In the genomic region with DNA sequence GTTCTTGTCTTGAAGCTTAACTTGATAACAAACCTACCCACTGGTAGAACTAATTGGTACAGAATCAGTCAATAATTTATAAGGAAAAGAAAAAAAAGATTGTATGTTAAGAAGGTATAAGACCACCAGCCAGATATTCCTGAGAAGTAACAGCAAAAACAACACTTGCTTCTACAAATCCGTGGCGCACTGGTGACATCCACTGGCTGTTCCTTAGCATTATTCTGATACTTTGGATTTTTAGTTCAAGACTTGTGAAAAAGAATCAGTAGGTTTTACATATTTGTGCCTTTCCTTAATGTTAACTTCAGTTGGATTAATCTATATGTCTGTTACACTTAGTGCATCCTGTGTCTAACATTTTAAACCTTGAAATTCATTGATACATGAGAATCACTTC, we compare ENCODE assay signal across 8 cellular contexts.
DNase-seq lines count a peak whose midpoint lies in the region; ATAC-seq and TF ChIP-seq lines count a peak whose summit lies in the region.

No MANE protein-coding gene starts in this region.

- TF ChIP-seq POLR2A in thyroid gland (IDR thresholded peaks at IDR 0.05) (no peak), transverse colon (IDR thresholded peaks at IDR 0.05) (no peak)

- peak in 5 of 6 experiments; percentile 40 to 76 (median 52) for TF ChIP-seq CTCF in thyroid gland (IDR thresholded peaks at IDR 0.05)
- TF ChIP-seq CTCF in transverse colon (IDR thresholded peaks at IDR 0.05): peak in 2 of 5 experiments; percentile 9 to 29

- H3K4me3 ChIP-seq in thyroid gland (replicated peaks in 1 of 3): no peak overlapping the region
- no peak overlapping the region for H3K4me3 ChIP-seq in transverse colon

- H3K9me3 ChIP-seq in thyroid gland (no peaks in the 10 kb centered on the region), transverse colon (no peaks in the 10 kb centered on the region)

- no peak overlapping the region for H3K4me3 Mint-ChIP-seq in activated CD4-positive, alpha-beta T cell treated with anti-CD3 and anti-CD28 coated beads for 36 hours
- no peak overlapping the region for H3K4me3 Mint-ChIP-seq in activated CD4-positive, alpha-beta T cell treated with anti-CD3 and anti-CD28 coated beads, Interleukin-2, amount 10 ng/mL, durations not matched to agents 7 days and 5 days
- no peak overlapping the region for H3K4me3 Mint-ChIP-seq in T-helper 2 cell treated with Interferon-gamma antibody and Interleukin-4, amounts not matched to agents 5 μg/mL and 100 μg/mL, for 36 hours

- H3K36me3 Mint-ChIP-seq in activated CD4-positive, alpha-beta T cell treated with anti-CD3 and anti-CD28 coated beads for 36 hours (ENCODE audit: low read depth): no peaks in the 10 kb centered on the region
- H3K36me3 Mint-ChIP-seq in activated CD4-positive, alpha-beta T cell treated with anti-CD3 and anti-CD28 coated beads, Interleukin-2, amount 10 ng/mL, durations not matched to agents 7 days and 5 days (ENCODE audit: low read depth): no peaks in the 10 kb centered on the region
- H3K36me3 Mint-ChIP-seq in T-helper 2 cell treated with Interferon-gamma antibody and Interleukin-4, amounts not matched to agents 5 μg/mL and 100 μg/mL, for 36 hours (ENCODE audit: low read depth): no peaks in the 10 kb centered on the region

- H3K4me1 Mint-ChIP-seq in activated CD4-positive, alpha-beta T cell treated with anti-CD3 and anti-CD28 coated beads for 36 hours: no peaks in the 10 kb centered on the region
- no peaks in the 10 kb centered on the region for H3K4me1 Mint-ChIP-seq in activated CD4-positive, alpha-beta T cell treated with anti-CD3 and anti-CD28 coated beads, Interleukin-2, amount 10 ng/mL, durations not matched to agents 7 days and 5 days
- no peaks in the 10 kb centered on the region for H3K4me1 Mint-ChIP-seq in T-helper 2 cell treated with Interferon-gamma antibody and Interleukin-4, amounts not matched to agents 5 μg/mL and 100 μg/mL, for 36 hours (ENCODE audit: low read depth)

- no peaks in the 10 kb centered on the region for H3K9me3 Mint-ChIP-seq in activated CD4-positive, alpha-beta T cell treated with anti-CD3 and anti-CD28 coated beads for 36 hours (ENCODE audit: low read depth)
- H3K9me3 Mint-ChIP-seq in activated CD4-positive, alpha-beta T cell treated with anti-CD3 and anti-CD28 coated beads, Interleukin-2, amount 10 ng/mL, durations not matched to agents 7 days and 5 days: no peaks in the 10 kb centered on the region
- H3K9me3 Mint-ChIP-seq in T-helper 2 cell treated with Interferon-gamma antibody and Interleukin-4, amounts not matched to agents 5 μg/mL and 100 μg/mL, for 36 hours: no peaks in the 10 kb centered on the region

- no peak for TF ChIP-seq EP300 in transverse colon (IDR thresholded peaks at IDR 0.05; ENCODE audit: low read depth)

- POLR2A ChIA-PET in activated CD4-positive, alpha-beta T cell treated with anti-CD3 and anti-CD28 coated beads for 36 hours (lab: Charles Lee): no interaction called here
- POLR2A ChIA-PET in activated CD4-positive, alpha-beta T cell treated with anti-CD3 and anti-CD28 coated beads, Interleukin-2, amount 10 ng/mL, durations not matched to agents 7 days and 5 days (lab: Charles Lee): no interaction called here

- no peaks in the 10 kb centered on the region for H3K27me3 ChIP-seq in thyroid gland
- no peaks in the 10 kb centered on the region for H3K27me3 ChIP-seq in transverse colon

- in situ Hi-C loops in transverse colon (cut with MboI; ENCODE audit: low pct_ligation_motif_present in 1 of 4, low pct_unique_long_range_greater_than_20kb in 1 of 4, low sequenced_read_pairs in 3 of 4): loop anchor here (25.0 kb wide), 1 partner anchor 1292 kb away; no protein-coding TSS in a partner anchor

- H3K36me3 ChIP-seq in thyroid gland (no peaks in the 10 kb centered on the region), transverse colon (no peaks in the 10 kb centered on the region)

- DNase-seq in activated CD4-positive, alpha-beta T cell treated with anti-CD3 and anti-CD28 coated beads for 36 hours: peak; percentile 20
- no peak for DNase-seq in activated CD4-positive, alpha-beta T cell treated with anti-CD3 and anti-CD28 coated beads, Interleukin-2, amount 10 ng/mL, durations not matched to agents 7 days and 5 days
- DNase-seq in RPMI7951 (ENCODE audit: low read depth) (peak; percentile 20), head of caudate nucleus (peak; percentile 21 to 83 (median 61)), thyroid gland (peak; percentile 37 to 45), transverse colon (no peak), NOMO-1 (lab: John Stamatoyannopoulos, UW; ENCODE audit: unreplicated experiment in 2 of 2) (no peak)
- DNase-seq in T-helper 2 cell treated with Interferon-gamma antibody and Interleukin-4, amounts not matched to agents 5 μg/mL and 100 μg/mL, for 36 hours (ENCODE audit: low spot score): no peak

- H3K27ac ChIP-seq in thyroid gland (no peak overlapping the region), transverse colon (no peak overlapping the region)

- WGBS in thyroid gland, 2 donors: 25 to 29% methylated on average over 2 of the region's 2 CpGs
- 36 to 46% methylated on average over 2 of the region's 2 CpGs for WGBS in transverse colon (ENCODE audit: low coverage in 1 of 2), 2 donors

- no peak overlapping the region for H3K27ac Mint-ChIP-seq in activated CD4-positive, alpha-beta T cell treated with anti-CD3 and anti-CD28 coated beads for 36 hours
- H3K27ac Mint-ChIP-seq in activated CD4-positive, alpha-beta T cell treated with anti-CD3 and anti-CD28 coated beads, Interleukin-2, amount 10 ng/mL, durations not matched to agents 7 days and 5 days: no peak overlapping the region
- no peak overlapping the region for H3K27ac Mint-ChIP-seq in T-helper 2 cell treated with Interferon-gamma antibody and Interleukin-4, amounts not matched to agents 5 μg/mL and 100 μg/mL, for 36 hours

- no peaks in the 10 kb centered on the region for H3K4me1 ChIP-seq in thyroid gland
- H3K4me1 ChIP-seq in transverse colon: no peaks in the 10 kb centered on the region

- intact Hi-C loops in activated CD4-positive, alpha-beta T cell treated with anti-CD3 and anti-CD28 coated beads for 36 hours (cut with DNase I, micrococcal nuclease): no loop called here
- intact Hi-C loops in head of caudate nucleus (cut with DNase I): no loop called here
- intact Hi-C loops in thyroid gland (cut with DNase I): no loop called here
- intact Hi-C loops in transverse colon (cut with DNase I; ENCODE audit: low total_unique reads): no loop called here

- H3K27me3 Mint-ChIP-seq in activated CD4-positive, alpha-beta T cell treated with anti-CD3 and anti-CD28 coated beads for 36 hours: peaks cover 2% of the 10 kb centered on the region
- no peaks in the 10 kb centered on the region for H3K27me3 Mint-ChIP-seq in activated CD4-positive, alpha-beta T cell treated with anti-CD3 and anti-CD28 coated beads, Interleukin-2, amount 10 ng/mL, durations not matched to agents 7 days and 5 days
- H3K27me3 Mint-ChIP-seq in T-helper 2 cell treated with Interferon-gamma antibody and Interleukin-4, amounts not matched to agents 5 μg/mL and 100 μg/mL, for 36 hours (ENCODE audit: low read depth): no peaks in the 10 kb centered on the region

- CTCF ChIA-PET in activated CD4-positive, alpha-beta T cell treated with anti-CD3 and anti-CD28 coated beads for 36 hours (lab: Charles Lee): interaction anchor here (1.3 kb wide), 1 partner anchor 37 kb away, joined by 3 read pairs; no protein-coding TSS in a partner anchor
- CTCF ChIA-PET in activated CD4-positive, alpha-beta T cell treated with anti-CD3 and anti-CD28 coated beads, Interleukin-2, amount 10 ng/mL, durations not matched to agents 7 days and 5 days (lab: Charles Lee): no interaction called here

- ATAC-seq in activated CD4-positive, alpha-beta T cell treated with anti-CD3 and anti-CD28 coated beads for 36 hours: no peak

Comparison
In these comparisons a context has a peak if more than half of its experiments do, and no peak if none do; other contexts are left out.
1. DNase-seq: peak in activated CD4-positive, alpha-beta T cell treated with anti-CD3 and anti-CD28 coated beads for 36 hours (single experiment), RPMI7951 (single experiment), head of caudate nucleus (42 of 42) and thyroid gland (2 of 2); none in activated CD4-positive, alpha-beta T cell treated with anti-CD3 and anti-CD28 coated beads, Interleukin-2, amount 10 ng/mL, durations not matched to agents 7 days and 5 days (single experiment), transverse colon (single experiment), NOMO-1 (0 of 2) and T-helper 2 cell treated with Interferon-gamma antibody and Interleukin-4, amounts not matched to agents 5 μg/mL and 100 μg/mL, for 36 hours (single experiment).